20 cellular contexts compared by ENCODE assay signal in the genomic region with DNA sequence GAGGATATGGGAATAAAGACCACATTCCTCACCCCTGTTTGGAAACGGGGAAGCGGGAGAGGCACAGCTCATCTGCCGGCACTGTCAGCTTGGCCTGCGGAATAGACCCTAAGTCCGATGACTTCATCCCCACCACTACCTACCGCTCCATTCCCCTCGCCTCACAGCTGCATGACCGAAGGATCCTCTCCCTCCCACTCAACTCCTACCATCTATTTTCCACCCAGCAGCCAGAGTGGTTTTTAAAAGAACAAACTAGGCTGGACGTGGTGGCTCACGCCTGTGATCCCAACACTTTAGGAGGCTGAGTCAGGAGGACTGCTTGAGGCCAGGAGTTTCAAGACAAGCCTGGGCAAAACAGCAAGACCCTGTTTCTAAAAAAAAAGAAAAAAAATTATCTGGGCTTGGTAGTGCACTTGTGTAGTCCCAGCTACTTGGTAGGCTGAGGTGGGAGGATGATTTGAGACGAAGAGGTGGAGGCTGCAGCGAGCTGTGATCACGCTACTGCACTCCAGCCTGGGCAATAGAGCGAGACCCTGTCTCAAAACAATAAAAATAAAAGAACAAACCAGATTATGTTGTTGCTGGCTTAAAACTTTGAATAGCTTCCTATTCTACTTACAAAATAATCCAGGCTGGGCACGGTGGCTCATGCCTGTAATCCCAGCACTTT.
"Had no signal": no experiment of that assay in that cellular context is flagged by ENCODE, and none has a peak within 500 bp of the region (broad histone marks: within the 10 kb centered on the region; RNA-seq: fewer than 3 reads in every experiment).

No MANE protein-coding gene starts in this region.

- H3K9me3 ChIP-seq: prostate gland, right atrium auricular region, sigmoid colon, stomach, testis, tibial nerve, upper lobe of left lung, uterus had no signal

- H3K27ac ChIP-seq: prostate gland, right atrium auricular region, sigmoid colon, stomach, testis, tibial nerve, upper lobe of left lung, uterus had no signal

- H3K27me3 ChIP-seq: right atrium auricular region, testis, upper lobe of left lung, uterus had no signal

- DNase-seq: cortex of kidney; effector memory CD8-positive, alpha-beta T cell; kidney; natural killer cell; sigmoid colon; stimulated activated CD4-positive, alpha-beta T cell treated with anti-CD3 and anti-CD28 coated beads, Interleukin-2, amount 100 ng/mL, for 24 hours; stimulated activated CD4-positive, alpha-beta T cell treated with anti-CD3 and anti-CD28 coated beads, Interleukin-4, amount 100 ng/mL, for 24 hours; stimulated activated naive CD4-positive, alpha-beta T cell treated with Interleukin-2 at 50 U/mL for 16 hours; stomach; testis; upper lobe of left lung; uterus had no signal

- ATAC-seq: effector memory CD8-positive, alpha-beta T cell; left lobe of liver; natural killer cell; stimulated activated effector memory CD8-positive, alpha-beta T cell treated with anti-CD3 and anti-CD28 coated beads, Interleukin-12 subunit alpha, Interleukin-12 subunit beta, amount 100 ng/mL, for 72 hours had no signal

- H3K36me3 ChIP-seq: prostate gland, right atrium auricular region, sigmoid colon, stomach, tibial nerve, upper lobe of left lung, uterus had no signal

- H3K36me3 Mint-ChIP-seq: memory B cell; natural killer cell; stimulated activated effector memory CD8-positive, alpha-beta T cell treated with anti-CD3 and anti-CD28 coated beads, Interleukin-12 subunit alpha, Interleukin-12 subunit beta, amount 100 ng/mL, for 72 hours had no signal

- H3K4me3 ChIP-seq: lung, prostate gland, right atrium auricular region, sigmoid colon, stomach, testis, tibial nerve, upper lobe of left lung, uterus had no signal

- H3K4me3 Mint-ChIP-seq: effector memory CD8-positive, alpha-beta T cell; memory B cell; natural killer cell; neural crest cell; stimulated activated effector memory CD8-positive, alpha-beta T cell treated with anti-CD3 and anti-CD28 coated beads, Interleukin-12 subunit alpha, Interleukin-12 subunit beta, amount 100 ng/mL, for 72 hours had no signal

- H3K4me1 ChIP-seq: prostate gland, right atrium auricular region, sigmoid colon, stomach, testis, tibial nerve, upper lobe of left lung, uterus had no signal

- H3K9me3 Mint-ChIP-seq: effector memory CD8-positive, alpha-beta T cell; memory B cell; natural killer cell; neural crest cell; stimulated activated effector memory CD8-positive, alpha-beta T cell treated with anti-CD3 and anti-CD28 coated beads, Interleukin-12 subunit alpha, Interleukin-12 subunit beta, amount 100 ng/mL, for 72 hours had no signal

- H3K27ac Mint-ChIP-seq: effector memory CD8-positive, alpha-beta T cell; memory B cell; stimulated activated effector memory CD8-positive, alpha-beta T cell treated with anti-CD3 and anti-CD28 coated beads, Interleukin-12 subunit alpha, Interleukin-12 subunit beta, amount 100 ng/mL, for 72 hours had no signal
